8 cellular contexts compared by ENCODE assay signal in the genomic region with DNA sequence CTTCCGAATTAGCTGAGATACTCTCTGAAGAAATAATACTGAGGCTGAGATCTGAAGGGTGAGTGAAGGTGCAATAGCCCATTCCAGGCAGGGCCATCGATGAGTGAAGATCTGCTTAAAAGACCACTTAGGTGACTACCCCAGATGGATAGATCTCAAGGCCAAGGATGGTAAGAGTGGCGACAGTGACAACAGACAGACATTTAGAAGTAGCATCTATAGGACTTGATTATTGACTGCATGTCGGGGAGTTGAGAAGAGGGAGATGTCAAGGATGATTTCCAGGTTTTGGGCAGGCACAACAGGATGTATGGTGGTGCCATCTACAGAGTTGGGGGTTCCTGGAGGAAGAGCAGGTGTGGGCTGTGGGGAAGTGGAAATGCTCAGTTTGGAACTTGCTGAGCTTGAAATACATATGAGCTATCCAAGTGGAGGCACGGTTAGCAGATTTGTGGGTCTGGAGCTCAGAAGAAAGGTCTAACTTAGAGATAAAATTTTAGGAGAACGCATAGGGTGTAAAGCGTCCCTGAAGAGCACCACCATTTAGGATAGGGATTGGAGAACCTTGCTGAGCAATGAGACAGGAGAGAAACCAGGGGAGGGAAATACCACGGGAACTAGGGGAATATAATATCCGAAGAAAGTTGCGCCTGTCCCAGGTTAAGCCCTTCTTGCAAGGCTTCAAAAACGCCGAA. TPM values are rescaled to one million over a fixed set of nuclear protein-coding genes. Genes with fewer than 3 reads are reported as not detected.
A peak's percentile ranks its signal among the peaks of the same experiment; 100 is the strongest.
DNase-seq lines count a peak whose midpoint lies in the region; ATAC-seq and TF ChIP-seq lines count a peak whose summit lies in the region.

No MANE protein-coding gene starts in this region.

- H3K36me3 ChIP-seq in parathyroid adenoma (ENCODE audit: control insufficient read depth, insufficient read depth, low read length): no peaks in the 10 kb centered on the region

- no peaks in the 10 kb centered on the region for H3K9me3 ChIP-seq in parathyroid adenoma (ENCODE audit: control insufficient read depth, low read length)

- peaks cover 25% of the 10 kb centered on the region for H3K4me1 Mint-ChIP-seq in activated CD8-positive, alpha-beta memory T cell treated with anti-CD3 and anti-CD28 coated beads, Interleukin-2, amount 10 ng/mL, durations not matched to agents 7 days and 5 days
- peaks cover 35% of the 10 kb centered on the region for H3K4me1 Mint-ChIP-seq in activated T-cell treated with anti-CD3 and anti-CD28 coated beads, Interleukin-2, amount 50 U/mL, for 24 hours (ENCODE audit: low read depth)

- peak overlapping the region; percentile 97 for H3K27ac ChIP-seq in parathyroid adenoma

- no peaks in the 10 kb centered on the region for H3K27me3 ChIP-seq in parathyroid adenoma (ENCODE audit: control insufficient read depth, insufficient read depth, low read length)

- H3K9me3 Mint-ChIP-seq in activated CD8-positive, alpha-beta memory T cell treated with anti-CD3 and anti-CD28 coated beads, Interleukin-2, amount 10 ng/mL, durations not matched to agents 7 days and 5 days (ENCODE audit: low read depth): no peaks in the 10 kb centered on the region
- H3K9me3 Mint-ChIP-seq in activated T-cell treated with anti-CD3 and anti-CD28 coated beads, Interleukin-2, amount 50 U/mL, for 24 hours: no peaks in the 10 kb centered on the region

- H3K4me3 Mint-ChIP-seq in activated CD8-positive, alpha-beta memory T cell treated with anti-CD3 and anti-CD28 coated beads, Interleukin-2, amount 10 ng/mL, durations not matched to agents 7 days and 5 days: peak overlapping the region; percentile 83
- H3K4me3 Mint-ChIP-seq in activated T-cell treated with anti-CD3 and anti-CD28 coated beads, Interleukin-2, amount 50 U/mL, for 24 hours: peak overlapping the region; percentile 83

- peak overlapping the region; percentile 97 for H3K27ac Mint-ChIP-seq in activated CD8-positive, alpha-beta memory T cell treated with anti-CD3 and anti-CD28 coated beads, Interleukin-2, amount 10 ng/mL, durations not matched to agents 7 days and 5 days
- peak overlapping the region; percentile 100 for H3K27ac Mint-ChIP-seq in activated T-cell treated with anti-CD3 and anti-CD28 coated beads, Interleukin-2, amount 50 U/mL, for 24 hours

- peaks cover 3% of the 10 kb centered on the region for H3K4me1 ChIP-seq in parathyroid adenoma

- peak overlapping the region; percentile 94 for H2AFZ ChIP-seq in parathyroid adenoma

- CTCF ChIA-PET in activated CD8-positive, alpha-beta memory T cell treated with anti-CD3 and anti-CD28 coated beads, Interleukin-2, amount 10 ng/mL, durations not matched to agents 7 days and 5 days (lab: Charles Lee): interaction anchor here (1.0 to 1.2 kb wide), 4 partner anchors 14 to 47 kb away, joined by 3 read pairs; partner anchors contain the start of genes ANKRD37 and CCDC110

- H3K9ac ChIP-seq in parathyroid adenoma: peak overlapping the region; percentile 87

- peak overlapping the region; percentile 83 for H3K4me2 ChIP-seq in parathyroid adenoma (ENCODE audit: low read length)

- ATAC-seq in activated CD8-positive, alpha-beta memory T cell treated with anti-CD3 and anti-CD28 coated beads, Interleukin-2, amount 10 ng/mL, durations not matched to agents 7 days and 5 days: no peak
- ATAC-seq in HG03460 (IDR thresholded peaks at IDR 0.05; ENCODE audit: unreplicated experiment): peak; percentile 9
- ATAC-seq in HG02981 (IDR thresholded peaks at IDR 0.05; ENCODE audit: unreplicated experiment): no peak

- H3K4me3 ChIP-seq in parathyroid adenoma (ENCODE audit: low read depth, low read length): peak overlapping the region; percentile 98

- peaks cover 13% of the 10 kb centered on the region for H3K36me3 Mint-ChIP-seq in activated CD8-positive, alpha-beta memory T cell treated with anti-CD3 and anti-CD28 coated beads, Interleukin-2, amount 10 ng/mL, durations not matched to agents 7 days and 5 days
- peaks cover 39% of the 10 kb centered on the region for H3K36me3 Mint-ChIP-seq in activated T-cell treated with anti-CD3 and anti-CD28 coated beads, Interleukin-2, amount 50 U/mL, for 24 hours (ENCODE audit: low read depth)

- DNase-seq in activated CD8-positive, alpha-beta memory T cell treated with anti-CD3 and anti-CD28 coated beads, Interleukin-2, amount 10 ng/mL, durations not matched to agents 7 days and 5 days: no peak
- DNase-seq in activated CD8-positive, alpha-beta memory T cell treated with anti-CD3 and anti-CD28 coated beads, Interleukin-2, amount 50 U/mL, for 48 hours: no peak
- peak; percentile 37 for DNase-seq in activated T-cell treated with anti-CD3 and anti-CD28 coated beads, Interleukin-2, amount 50 U/mL, for 24 hours
- DNase-seq in glomerular visceral epithelial cell (ENCODE audit: extremely low spot score) (peak; percentile 9), NCI-H526 treated with DMSO at 0.1 percent for 48 hours (lab: John Stamatoyannopoulos, UW) (no peak)

- no peak for TF ChIP-seq CTCF in parathyroid adenoma (IDR thresholded peaks at IDR 0.05)

- H3K27me3 Mint-ChIP-seq in activated CD8-positive, alpha-beta memory T cell treated with anti-CD3 and anti-CD28 coated beads, Interleukin-2, amount 10 ng/mL, durations not matched to agents 7 days and 5 days: peaks cover 4% of the 10 kb centered on the region
- H3K27me3 Mint-ChIP-seq in activated T-cell treated with anti-CD3 and anti-CD28 coated beads, Interleukin-2, amount 50 U/mL, for 24 hours: peaks cover 3% of the 10 kb centered on the region

- H3K79me2 ChIP-seq in parathyroid adenoma: peaks cover 10% of the 10 kb centered on the region

RNA-seq across cellular contexts. Expression of gene UFSP2, which starts 0.7 kb away (rescaled TPM):
- total RNA-seq in activated CD8-positive, alpha-beta memory T cell treated with anti-CD3 and anti-CD28 coated beads, Interleukin-2, amount 10 ng/mL, durations not matched to agents 7 days and 5 days: 10 to 100 TPM; 17.5 to 18.1 TPM

RNA-seq across cellular contexts. Expression of gene ANKRD37, which starts 28.4 kb away (rescaled TPM):
- 10 to 100 TPM; 11.8 to 12.5 TPM for total RNA-seq in activated CD8-positive, alpha-beta memory T cell treated with anti-CD3 and anti-CD28 coated beads, Interleukin-2, amount 10 ng/mL, durations not matched to agents 7 days and 5 days

RNA-seq across cellular contexts. Expression of gene LRP2BP, which starts 29.3 kb away (rescaled TPM):
- 1 to 10 TPM in 1 of 2 experiments, under 1 TPM in 1; 0.73 to 1.3 TPM for total RNA-seq in activated CD8-positive, alpha-beta memory T cell treated with anti-CD3 and anti-CD28 coated beads, Interleukin-2, amount 10 ng/mL, durations not matched to agents 7 days and 5 days

RNA-seq across cellular contexts. Expression of gene CCDC110, which starts 46.5 kb away (rescaled TPM):
- not detected for total RNA-seq in activated CD8-positive, alpha-beta memory T cell treated with anti-CD3 and anti-CD28 coated beads, Interleukin-2, amount 10 ng/mL, durations not matched to agents 7 days and 5 days

Comparison
In these comparisons a context has a peak if more than half of its experiments do, and no peak if none do; other contexts are left out.
1. DNase-seq: peak in activated T-cell treated with anti-CD3 and anti-CD28 coated beads, Interleukin-2, amount 50 U/mL, for 24 hours (single experiment) and glomerular visceral epithelial cell (single experiment); none in activated CD8-positive, alpha-beta memory T cell treated with anti-CD3 and anti-CD28 coated beads, Interleukin-2, amount 10 ng/mL, durations not matched to agents 7 days and 5 days (single experiment), activated CD8-positive, alpha-beta memory T cell treated with anti-CD3 and anti-CD28 coated beads, Interleukin-2, amount 50 U/mL, for 48 hours (single experiment) and NCI-H526 treated with DMSO at 0.1 percent for 48 hours (single experiment).